In genomic region chr15:58980351-58980939, GRCh38 we compare ENCODE assay signal across 8 cellular contexts. TPM values are rescaled to one million over a fixed set of nuclear protein-coding genes. Genes with fewer than 3 reads are reported as not detected.
DNase-seq lines count a peak whose midpoint lies in the region; ATAC-seq and TF ChIP-seq lines count a peak whose summit lies in the region.

No MANE protein-coding gene starts in this region.

- peaks cover 34% of the 10 kb centered on the region for H3K4me1 Mint-ChIP-seq in activated naive CD8-positive, alpha-beta T cell (ENCODE audit: low read depth)
- H3K4me1 Mint-ChIP-seq in immature natural killer cell = peaks cover 30 to 38% of the 10 kb centered on the region in 2 donors

- H3K4me3 Mint-ChIP-seq in activated naive CD8-positive, alpha-beta T cell = no peak overlapping the region
- H3K4me3 Mint-ChIP-seq in immature natural killer cell = peak overlapping the region in 2 of 5 donors; percentile 0 to 49

- TF ChIP-seq POLR2A in uterus (IDR thresholded peaks at IDR 0.05) = no peak

- no peak overlapping the region for H3K27ac ChIP-seq in uterus

- no peak overlapping the region for H3K4me3 ChIP-seq in uterus

- H3K27ac Mint-ChIP-seq in activated naive CD8-positive, alpha-beta T cell = peak overlapping the region; percentile 19
- H3K27ac Mint-ChIP-seq in immature natural killer cell = peak overlapping the region in 1 of 6 donors; percentile 49

- no peaks in the 10 kb centered on the region for H3K27me3 ChIP-seq in uterus

- no peaks in the 10 kb centered on the region for H3K36me3 Mint-ChIP-seq in activated naive CD8-positive, alpha-beta T cell
- no peaks in the 10 kb centered on the region for H3K36me3 Mint-ChIP-seq in immature natural killer cell

- intact Hi-C loops in uterus (cut with DNase I; ENCODE audit: low total_unique reads) = no loop called here

- no peaks in the 10 kb centered on the region for H3K9me3 Mint-ChIP-seq in activated naive CD8-positive, alpha-beta T cell (ENCODE audit: low read depth)
- no peaks in the 10 kb centered on the region for H3K9me3 Mint-ChIP-seq in immature natural killer cell

- H3K36me3 ChIP-seq in uterus = no peaks in the 10 kb centered on the region

- DNase-seq in NCI-H510A treated with DMSO at 0.1 percent for 48 hours (lab: John Stamatoyannopoulos, UW) (peak; percentile 17), NCI-H510A (lab: John Stamatoyannopoulos, UW) (no peak), NCI-H1694 (lab: John Stamatoyannopoulos, UW) (peak; percentile 10), immature natural killer cell (peak; percentile 23 to 45 (median 37)), uterus (no peak), NCI-H187 (lab: John Stamatoyannopoulos, UW) (no peak)

- H3K4me1 ChIP-seq in uterus = no peaks in the 10 kb centered on the region

- ATAC-seq in GM18861 (IDR thresholded peaks at IDR 0.05; ENCODE audit: unreplicated experiment) = no peak

- TF ChIP-seq CTCF in uterus (IDR thresholded peaks at IDR 0.05) = peak; percentile 49 to 58 (median 51)

- H3K9me3 ChIP-seq in uterus = no peaks in the 10 kb centered on the region

- H3K27me3 Mint-ChIP-seq in activated naive CD8-positive, alpha-beta T cell = no peaks in the 10 kb centered on the region
- peaks cover 0 to 7% (median 3%) of the 10 kb centered on the region in 3 donors for H3K27me3 Mint-ChIP-seq in immature natural killer cell (ENCODE audit: low read depth in 3 of 3)

RNA-seq across cellular contexts. Expression of gene RNF111, which starts 7.0 kb away (rescaled TPM):
- polyA plus RNA-seq in immature natural killer cell = 10 to 100 TPM in 2 of 3 donors, 1 to 10 TPM in 1; 8.1 to 19.1 (median 10.8) TPM
- 10 to 100 TPM; 25.9 to 43.9 (median 30.5) TPM for total RNA-seq in uterus

RNA-seq across cellular contexts. Expression of gene SLTM, which starts 47.0 kb away (rescaled TPM):
- 100 to 1,000 TPM in 1 of 3 donors, 10 to 100 TPM in 2; 17.3 to 100 (median 66.7) TPM for polyA plus RNA-seq in immature natural killer cell
- 100 to 1,000 TPM in 3 of 4 donors, 10 to 100 TPM in 1; 26.4 to 140 (median 126) TPM for total RNA-seq in uterus

Comparison
In these comparisons a context has a peak if more than half of its experiments do, and no peak if none do; other contexts are left out.
1. DNase-seq: peak in NCI-H510A treated with DMSO at 0.1 percent for 48 hours (single experiment), NCI-H1694 (single experiment) and immature natural killer cell (3 of 3); none in NCI-H510A (single experiment), uterus (0 of 2) and NCI-H187 (0 of 2).